In genomic region chr20:46407671-46407996, GRCh38 we compare ENCODE assay signal across 11 cellular contexts. TPM values are rescaled to one million over a fixed set of nuclear protein-coding genes. Genes with fewer than 3 reads are reported as not detected.
DNase-seq lines count a peak whose midpoint lies in the region; ATAC-seq and TF ChIP-seq lines count a peak whose summit lies in the region.
"Had no signal": no experiment of that assay in that cellular context is flagged by ENCODE, and none has a peak within 500 bp of the region (broad histone marks: within the 10 kb centered on the region; RNA-seq: fewer than 3 reads in every experiment).

No MANE protein-coding gene starts in this region.

- H3K27ac ChIP-seq in esophagus muscularis mucosa (replicated peaks in 1 of 4) (peak overlapping the region; percentile 92 to 97 (median 95)), rectal smooth muscle tissue (ENCODE audit: low read depth, low read length) (no peak overlapping the region)
- H3K27ac ChIP-seq: WERI-Rb-1 had no signal

- peak overlapping the region; percentile 81 for H3K4me3 Mint-ChIP-seq in T-helper 2 cell treated with Interferon-gamma antibody and Interleukin-4, amounts not matched to agents 5 μg/mL and 100 μg/mL, for 36 hours
- H3K4me3 Mint-ChIP-seq in T-helper 17 cell, result peak overlapping the region; percentile 97

- H3K36me3 ChIP-seq in esophagus muscularis mucosa (no peaks in the 10 kb centered on the region), rectal smooth muscle tissue (ENCODE audit: control insufficient read depth, insufficient read depth, low read length) (no peaks in the 10 kb centered on the region)
- H3K36me3 ChIP-seq: HAP-1 had no signal

- 67% methylated on average over 4 of the region's 4 CpGs for WGBS in esophagus muscularis mucosa

- no peak for TF ChIP-seq POLR2A in esophagus muscularis mucosa (IDR thresholded peaks at IDR 0.05; ENCODE audit: low read depth)

- H3K27me3 ChIP-seq in esophagus muscularis mucosa (no peaks in the 10 kb centered on the region), rectal smooth muscle tissue (ENCODE audit: control insufficient read depth, insufficient read depth, low read length) (no peaks in the 10 kb centered on the region)

- H3K4me3 ChIP-seq in esophagus muscularis mucosa (peak overlapping the region in 1 of 4 donors; percentile 85), rectal smooth muscle tissue (ENCODE audit: low read length) (no peak overlapping the region)

- peak overlapping the region; percentile 16 for H3K9ac ChIP-seq in rectal smooth muscle tissue (ENCODE audit: low read length)

- ATAC-seq in T-helper 17 cell (no peak), GM21381 (IDR thresholded peaks at IDR 0.05; ENCODE audit: unreplicated experiment) (no peak)

- no peaks in the 10 kb centered on the region for H3K9me3 ChIP-seq in T-helper 17 cell (ENCODE audit: control insufficient read depth, low read length, poor library complexity, severe bottlenecking)
- H3K9me3 ChIP-seq in esophagus muscularis mucosa, result no peaks in the 10 kb centered on the region
- H3K9me3 ChIP-seq: HAP-1 had no signal

- DNase-seq in T-helper 2 cell treated with Interferon-gamma antibody and Interleukin-4, amounts not matched to agents 5 μg/mL and 100 μg/mL, for 36 hours (ENCODE audit: low spot score), result no peak
- DNase-seq in T-helper 2 cell (no peak), T-helper 17 cell (no peak), esophagus muscularis mucosa (ENCODE audit: extremely low spot score) (peak; percentile 45), SHP77 (lab: John Stamatoyannopoulos, UW) (no peak)
- no peak for DNase-seq in activated CD4-positive, alpha-beta T cell treated with anti-CD3 and anti-CD28 coated beads, Interleukin-2, amount 50 U/mL, for 1 hour
- DNase-seq: retina had no signal

- H3K36me3 Mint-ChIP-seq in T-helper 2 cell treated with Interferon-gamma antibody and Interleukin-4, amounts not matched to agents 5 μg/mL and 100 μg/mL, for 36 hours (ENCODE audit: low read depth), result peaks cover 9% of the 10 kb centered on the region
- peaks cover 4% of the 10 kb centered on the region for H3K36me3 Mint-ChIP-seq in T-helper 17 cell (ENCODE audit: low read depth)

- TF ChIP-seq CTCF in esophagus muscularis mucosa (IDR thresholded peaks at IDR 0.05), result no peak

- H3K4me1 Mint-ChIP-seq in T-helper 2 cell treated with Interferon-gamma antibody and Interleukin-4, amounts not matched to agents 5 μg/mL and 100 μg/mL, for 36 hours (ENCODE audit: low read depth), result peaks cover 45% of the 10 kb centered on the region
- peaks cover 42% of the 10 kb centered on the region for H3K4me1 Mint-ChIP-seq in T-helper 17 cell

- H3K27ac Mint-ChIP-seq in T-helper 2 cell treated with Interferon-gamma antibody and Interleukin-4, amounts not matched to agents 5 μg/mL and 100 μg/mL, for 36 hours, result no peak overlapping the region
- peak overlapping the region; percentile 96 for H3K27ac Mint-ChIP-seq in T-helper 17 cell

- H3K4me1 ChIP-seq in esophagus muscularis mucosa (peaks cover 40 to 54% (median 50%) of the 10 kb centered on the region in 4 donors), rectal smooth muscle tissue (ENCODE audit: control insufficient read depth, insufficient read depth, low read length) (peaks cover 19% of the 10 kb centered on the region)

- H3K27me3 Mint-ChIP-seq in T-helper 2 cell treated with Interferon-gamma antibody and Interleukin-4, amounts not matched to agents 5 μg/mL and 100 μg/mL, for 36 hours (ENCODE audit: low read depth), result peaks cover 7% of the 10 kb centered on the region
- H3K27me3 Mint-ChIP-seq in T-helper 17 cell, result no peaks in the 10 kb centered on the region

- TF ChIP-seq EP300 in esophagus muscularis mucosa (IDR thresholded peaks at IDR 0.05), result no peak

- intact Hi-C loops in esophagus muscularis mucosa (cut with DNase I), result no loop called here

- no peaks in the 10 kb centered on the region for H3K9me3 Mint-ChIP-seq in T-helper 2 cell treated with Interferon-gamma antibody and Interleukin-4, amounts not matched to agents 5 μg/mL and 100 μg/mL, for 36 hours

RNA-seq across cellular contexts. Expression of gene ELMO2, which starts 1.2 kb away (rescaled TPM):
- total RNA-seq in T-helper 17 cell, result 100 to 1,000 TPM; 104 to 107 TPM
- total RNA-seq in esophagus muscularis mucosa, result 10 to 100 TPM; 35.3 to 61.4 (median 51.8) TPM
